10 cellular contexts compared by ENCODE assay signal in the genomic region with DNA sequence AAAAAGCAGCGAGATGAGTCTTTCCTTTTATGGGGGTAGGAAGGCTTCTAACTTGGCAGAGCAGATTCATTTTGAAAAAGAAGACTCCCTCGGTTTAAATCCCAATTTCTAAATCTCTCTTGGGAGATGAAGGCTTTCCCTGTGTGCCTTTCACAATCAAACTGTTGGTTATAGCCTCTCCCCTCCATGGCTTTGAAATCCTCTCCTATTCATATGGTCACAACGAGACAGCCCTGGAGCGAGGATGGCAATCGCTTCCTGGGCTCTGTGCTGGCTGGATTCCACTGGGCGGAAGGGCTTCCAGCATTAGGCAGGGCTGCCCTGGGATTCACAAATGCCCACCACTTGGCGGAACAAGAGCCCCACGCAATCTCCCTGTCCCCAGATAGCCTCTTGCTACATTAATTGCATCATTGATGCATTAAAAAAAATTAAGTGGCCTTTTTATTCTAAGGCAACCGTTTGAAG. TPM values are rescaled to one million over a fixed set of nuclear protein-coding genes. Genes with fewer than 3 reads are reported as not detected.
DNase-seq lines count a peak whose midpoint lies in the region; ATAC-seq, FAIRE-seq and TF ChIP-seq lines count a peak whose summit lies in the region.
"Had no signal": no experiment of that assay in that cellular context is flagged by ENCODE, and none has a peak within 500 bp of the region (broad histone marks: within the 10 kb centered on the region; RNA-seq: fewer than 3 reads in every experiment).

No MANE protein-coding gene starts in this region.

- no peaks in the 10 kb centered on the region for H3K27me3 ChIP-seq in colonic mucosa
- no peaks in the 10 kb centered on the region; a peak in 1 of 5 replicates for H3K27me3 ChIP-seq in HepG2 (ENCODE audit: control insufficient read depth in 1 of 2, insufficient read depth in 2 of 2, low read length in 2 of 2)
- no peaks in the 10 kb centered on the region for H3K27me3 ChIP-seq in subcutaneous abdominal adipose tissue (ENCODE audit: control insufficient read depth in 5 of 5, insufficient read depth in 4 of 5, low read length in 5 of 5)

- no peaks in the 10 kb centered on the region for H3K4me1 ChIP-seq in colonic mucosa
- peaks cover 88% of the 10 kb centered on the region for H3K4me1 ChIP-seq in HepG2 (ENCODE audit: insufficient read depth, low read length)
- peaks cover 6 to 75% (median 60%) of the 10 kb centered on the region in 5 donors for H3K4me1 ChIP-seq in subcutaneous abdominal adipose tissue (ENCODE audit: control insufficient read depth in 5 of 5, insufficient read depth in 5 of 5, low read length in 5 of 5)

- no peaks in the 10 kb centered on the region for H3K9me3 ChIP-seq in colonic mucosa
- H3K9me3 ChIP-seq in HepG2 (ENCODE audit: low read length), result no peaks in the 10 kb centered on the region
- H3K9me3 ChIP-seq in subcutaneous abdominal adipose tissue (ENCODE audit: control insufficient read depth in 5 of 5, low read length in 5 of 5), result no peaks in the 10 kb centered on the region

- 30% methylated on average over 9 of the region's 9 CpGs for WGBS in HepG2 (ENCODE audit: low lambda C conversion rate)

- peak; percentile 46 for FAIRE-seq in HepG2 (lab: Jason Lieb, UNC)

- intact Hi-C loops in colonic mucosa (cut with DNase I) (no loop called here), HepG2 (cut with micrococcal nuclease; ENCODE audit: unreplicated experiment) (loop anchor here (10.0 kb wide), 1 partner anchor 180 kb away; no protein-coding TSS in a partner anchor)

- peak overlapping the region; percentile 8 to 42 for H3K9ac ChIP-seq in colonic mucosa (ENCODE audit: low read depth in 2 of 2, low read length in 2 of 2)
- peak overlapping the region; percentile 81 for H3K9ac ChIP-seq in HepG2 (ENCODE audit: insufficient read depth, low read depth, low read length)
- H3K9ac ChIP-seq in subcutaneous abdominal adipose tissue (ENCODE audit: low read length in 5 of 5), result peak overlapping the region; percentile 72 to 81 (median 79)

- TF ChIP-seq RAD21 in HepG2 (CRISPR knock-in tag; IDR thresholded peaks at IDR 0.05), result no peak

- H3K27ac ChIP-seq in colonic mucosa (peak overlapping the region; percentile 33), HepG2 (ENCODE audit: extremely low read length, insufficient read depth, low read length) (peak overlapping the region; percentile 60), subcutaneous abdominal adipose tissue (ENCODE audit: low read depth, low read length) (peak overlapping the region; percentile 93)

- in situ Hi-C loops in HepG2 (cut with HindIII; ENCODE audit: extremely low pct_ligation_motif_present, low pct_unique_long_range_greater_than_20kb), result no loop called here

- peak; percentile 71 for DNase-seq in HCEC 1CT
- DNase-seq in colonic mucosa, result no peak
- DNase-seq in HepG2 (ENCODE audit: low spot score), result peak; percentile 66
- no peak for DNase-seq in retina
- DNase-seq in NCI-H187 (lab: John Stamatoyannopoulos, UW), result no peak
- DNase-seq: stimulated activated naive B cell treated with anti-CD40 and anti-IgM and Interleukin-4, amounts not matched to agents 10 μg/mL and 1 μg/mL and 100 μg/mL, for 72 hours had no signal

- TF ChIP-seq CTCF in colonic mucosa (IDR thresholded peaks at IDR 0.05) (no peak), HepG2 (CRISPR knock-in tag; IDR thresholded peaks at IDR 0.05) (peak; percentile 21; the same call in 1 of the 2 replicates)

- TF ChIP-seq EP300 in HepG2 (IDR thresholded peaks at IDR 0.05; ENCODE audit: low read depth in 2 of 2, low read length in 2 of 2), result no peak
- TF ChIP-seq EP300 in HepG2 (CRISPR knock-in tag; IDR thresholded peaks at IDR 0.05; ENCODE audit: borderline replicate concordance), result no peak

- H3K4me3 ChIP-seq in colonic mucosa, result peak overlapping the region; percentile 27
- peak overlapping the region; percentile 67 to 87 (median 76) for H3K4me3 ChIP-seq in HepG2 (replicated peaks in 1 of 3; ENCODE audit: insufficient read depth in 1 of 3, low read depth in 2 of 3, low read length in 3 of 3)
- H3K4me3 ChIP-seq in subcutaneous abdominal adipose tissue (ENCODE audit: low read depth in 1 of 5, low read length in 5 of 5), result peak overlapping the region; percentile 81 to 91 (median 86)

- POLR2A ChIA-PET in HepG2 (lab: Yijun Ruan, JAX), result interaction anchor here (0.6 to 3.2 kb wide), 5 partner anchors 9 to 208 kb away, joined by 3 to 69 read pairs (median 14); no protein-coding TSS in a partner anchor

- BruUV-seq in HepG2 (replicated peaks; lab: Mats Ljungman, UMichigan), result no TSS peak

- H4K20me1 ChIP-seq in HepG2 (ENCODE audit: insufficient read depth, low read length), result no peaks in the 10 kb centered on the region

- peak in 1 of 2 experiments; percentile 37; a peak in 1 of 4 replicates for TF ChIP-seq POLR2A in HepG2 (IDR thresholded peaks at IDR 0.05; ENCODE audit: insufficient read depth in 1 of 2, low read depth in 2 of 2, low read length in 2 of 2)

- CTCF ChIA-PET in HepG2 (lab: Yijun Ruan, JAX; ENCODE audit: low intra/inter-chr PET ratio, low total read pairs), result no interaction called here

- no peak overlapping the region for H2AFZ ChIP-seq in HepG2 (ENCODE audit: low read length)

- ATAC-seq in HepG2 (peak; percentile 66), HG02571 (IDR thresholded peaks at IDR 0.05; ENCODE audit: unreplicated experiment) (no peak), HG03045 (IDR thresholded peaks at IDR 0.05; ENCODE audit: unreplicated experiment) (no peak)
- ATAC-seq: Panc1 had no signal

- H3K79me2 ChIP-seq in HepG2 (ENCODE audit: insufficient read depth, low read length), result peaks cover 40% of the 10 kb centered on the region

- H3K4me2 ChIP-seq in HepG2 (ENCODE audit: low read depth, low read length), result peak overlapping the region; percentile 94

- H3K36me3 ChIP-seq in colonic mucosa, result no peaks in the 10 kb centered on the region
- H3K36me3 ChIP-seq in HepG2 (replicated peaks in 1 of 2; ENCODE audit: control insufficient read depth in 1 of 2, insufficient read depth in 2 of 2, low read length in 2 of 2), result no peaks in the 10 kb centered on the region; a peak in 1 of 5 replicates
- H3K36me3 ChIP-seq in subcutaneous abdominal adipose tissue (ENCODE audit: control insufficient read depth in 5 of 5, insufficient read depth in 5 of 5, low read length in 5 of 5), result peaks cover 0 to 2% (median 0%) of the 10 kb centered on the region in 5 donors

TF ChIP-seq in HepG2, 621 proteins besides CTCF, POLR2A, EP300 and RAD21 (continues in another document):
- TF ChIP-seq ZNF12 (CRISPR knock-in tag; IDR thresholded peaks at IDR 0.05), result peak; percentile 37; the same call in 1 of the 2 replicates
- 0 out of 2 replicates have a peak, but pooled peaks have one; percentile 30 for TF ChIP-seq PITX1 (CRISPR knock-in tag; IDR thresholded peaks at IDR 0.05)
- 0 out of 2 replicates have a peak, but pooled peaks have one; percentile 42 for TF ChIP-seq RXRB (CRISPR knock-in tag; IDR thresholded peaks at IDR 0.05; ENCODE audit: borderline replicate concordance)
- peak; percentile 24; the same call in 1 of the 2 replicates for TF ChIP-seq RXRA (CRISPR knock-in tag; IDR thresholded peaks at IDR 0.05)
- TF ChIP-seq ZNF263 (CRISPR knock-in tag; IDR thresholded peaks at IDR 0.05), result no peak
- peak; percentile 39; the same call in 1 of the 2 replicates for TF ChIP-seq SAP130 (CRISPR knock-in tag; IDR thresholded peaks at IDR 0.05; ENCODE audit: low read depth)
- TF ChIP-seq, protein P1, sequence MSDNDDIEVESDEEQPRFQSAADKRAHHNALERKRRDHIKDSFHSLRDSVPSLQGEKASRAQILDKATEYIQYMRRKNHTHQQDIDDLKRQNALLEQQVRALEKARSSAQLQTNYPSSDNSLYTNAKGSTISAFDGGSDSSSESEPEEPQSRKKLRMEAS (IDR thresholded peaks at IDR 0.05), result no peak
- peak; percentile 59; the same call in 1 of the 2 replicates for TF ChIP-seq THRA (CRISPR knock-in tag; IDR thresholded peaks at IDR 0.05; ENCODE audit: borderline replicate concordance)

RNA-seq across cellular contexts. Expression of gene CAVIN2, which starts 1.6 kb away (rescaled TPM):
- 10 to 100 TPM in 1 of 2 donors, 1 to 10 TPM in 1; 5.5 to 12.7 TPM for total RNA-seq in colonic mucosa
- 7.6 and 11.2 TPM in 2 replicates for total RNA-seq in HepG2 (2016; rRNA removed; fragmentation: Illumina TruSeq; extraction: Trizol)
- total RNA-seq in HepG2 (2016; cell fraction: cytosol; rRNA removed; fragmentation: Illumina TruSeq; extraction: Trizol; ENCODE audit: low read depth), result 0.97 and 1.1 TPM in 2 replicates
- 8.2 and 10.1 TPM in 2 replicates for total RNA-seq in HepG2 (2016; cell fraction: insoluble cytoplasmic fraction; rRNA removed; fragmentation: Illumina TruSeq; extraction: Trizol)
- total RNA-seq in HepG2 (2016; cell fraction: membrane; rRNA removed; fragmentation: Illumina TruSeq; extraction: Trizol), result 3.2 and 3.5 TPM in 2 replicates
- total RNA-seq in HepG2 (2016; cell fraction: nucleus; rRNA removed; fragmentation: Illumina TruSeq; extraction: Trizol), result 5.9 and 6.7 TPM in 2 replicates
- polyA plus RNA-seq in HepG2 (2011; rRNA removed), result 28.1 and 38.8 TPM in 2 replicates
- 23.7 and 37.4 TPM in 2 replicates for polyA plus RNA-seq in HepG2 (2011; cell fraction: cytosol; rRNA removed)
- polyA plus RNA-seq in HepG2 (2011; cell fraction: nucleus; rRNA removed), result 11.3 and 13.2 TPM in 2 replicates
- 8.9 and 16.7 TPM in 2 replicates for polyA plus RNA-seq in HepG2 (2012)
- polyA plus RNA-seq in HepG2 (2016; cell fraction: cytosol; fragmentation: Illumina TruSeq; extraction: Trizol; ENCODE audit: low read depth), result 0.40 and 0.45 TPM in 2 replicates
- polyA plus RNA-seq in HepG2 (2016; cell fraction: insoluble cytoplasmic fraction; fragmentation: Illumina TruSeq; extraction: Trizol; ENCODE audit: low read depth), result 10.7 and 12.0 TPM in 2 replicates
- 0.98 and 1.5 TPM in 2 replicates for polyA plus RNA-seq in HepG2 (2016; cell fraction: membrane; fragmentation: Illumina TruSeq; extraction: Trizol; ENCODE audit: low read depth)
- polyA plus RNA-seq in HepG2 (2016; cell fraction: nucleus; fragmentation: Illumina TruSeq; extraction: Trizol; ENCODE audit: insufficient read depth, low read depth), result 5.7 and 6.3 TPM in 2 replicates
- polyA minus RNA-seq in HepG2 (2011; rRNA and poly(A)+ RNA removed; ENCODE audit: low replicate concordance), result 0.35 and 65.9 TPM in 2 replicates
- polyA minus RNA-seq in HepG2 (2011; cell fraction: cytosol; rRNA and poly(A)+ RNA removed), result 29.7 and 43.4 TPM in 2 replicates
- polyA minus RNA-seq in HepG2 (2011; cell fraction: nucleus; rRNA and poly(A)+ RNA removed), result 25.8 and 27.7 TPM in 2 replicates

Comparison
In these comparisons a context has a peak if more than half of its experiments do, and no peak if none do; other contexts are left out.
1. DNase-seq: peak in HCEC 1CT (single experiment) and HepG2 (single experiment); none in colonic mucosa (single experiment), retina (single experiment) and NCI-H187 (0 of 2).
2. H3K27ac ChIP-seq: peak in every context shown above with its lines; median percentile 93 in subcutaneous abdominal adipose tissue; 60 in HepG2; 33 in colonic mucosa.
3. H3K4me3 ChIP-seq: peak in every context shown above with its lines; median percentile 86 in subcutaneous abdominal adipose tissue; 76 in HepG2; 27 in colonic mucosa.
4. H3K9ac ChIP-seq: peak in every context shown above with its lines; median percentile 81 in HepG2; 79 in subcutaneous abdominal adipose tissue; 25 in colonic mucosa.